8 cellular contexts compared by ENCODE assay signal in the genomic region with DNA sequence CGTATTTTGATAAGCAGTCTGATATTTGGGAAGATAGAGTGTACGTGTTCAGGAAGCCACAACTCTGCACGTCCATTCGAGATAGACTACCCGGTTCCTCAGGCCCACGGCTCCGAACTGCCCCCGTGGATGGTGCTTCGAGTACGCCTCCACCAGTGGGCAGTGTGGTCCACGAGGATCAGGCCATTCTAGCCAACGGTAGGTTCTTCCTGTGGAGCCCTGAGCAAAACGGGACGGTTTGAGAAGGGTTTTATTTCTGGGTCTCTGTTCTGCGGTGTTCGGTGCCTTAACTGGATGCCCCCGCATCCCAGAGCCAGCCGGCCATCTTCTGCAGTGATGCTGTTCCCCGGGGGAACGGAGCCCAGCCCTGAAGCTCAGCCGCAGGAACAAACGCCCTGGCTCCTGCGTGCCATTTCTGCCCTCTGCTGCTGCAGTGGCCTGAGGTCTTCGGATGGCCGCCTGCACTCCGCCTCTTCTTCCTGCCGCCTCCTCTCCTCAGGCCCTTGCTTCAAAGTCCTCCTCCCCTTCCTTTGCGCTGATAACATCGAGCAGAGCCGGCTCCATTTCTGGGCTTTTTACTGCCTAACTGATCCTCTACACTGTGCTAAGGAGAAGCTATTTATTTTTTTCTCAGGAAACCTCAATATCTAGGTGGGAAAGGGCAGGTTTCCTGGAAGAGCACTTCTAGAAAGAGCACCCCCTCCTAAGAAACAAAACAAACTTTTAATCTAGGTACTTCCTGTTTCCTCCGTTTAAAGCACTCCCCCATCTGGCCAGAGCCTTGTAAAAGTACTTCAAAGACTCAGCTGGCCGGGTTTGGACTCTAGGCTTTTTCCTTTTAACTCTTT. TPM values are rescaled to one million over a fixed set of nuclear protein-coding genes. Genes with fewer than 3 reads are reported as not detected.
DNase-seq lines count a peak whose midpoint lies in the region; ATAC-seq and TF ChIP-seq lines count a peak whose summit lies in the region.

No MANE protein-coding gene starts in this region.

- H3K27me3 Mint-ChIP-seq in activated CD4-positive, alpha-beta T cell treated with anti-CD3 and anti-CD28 coated beads, Interleukin-2, amount 10 ng/mL, durations not matched to agents 24 days and 14 days: peaks cover 5% of the 10 kb centered on the region
- H3K27me3 Mint-ChIP-seq in T-helper 17 cell: no peaks in the 10 kb centered on the region

- ATAC-seq in T-helper 17 cell (peak; percentile 33), GM18498 (IDR thresholded peaks at IDR 0.05; ENCODE audit: unreplicated experiment) (no peak)

- peak overlapping the region in 1 of 2 donors; percentile 11 for H3K4me3 ChIP-seq in foreskin fibroblast (ENCODE audit: low read depth in 1 of 2, low read length in 2 of 2)

- peaks cover 3% of the 10 kb centered on the region for H3K36me3 Mint-ChIP-seq in activated CD4-positive, alpha-beta T cell treated with anti-CD3 and anti-CD28 coated beads, Interleukin-2, amount 10 ng/mL, durations not matched to agents 24 days and 14 days (ENCODE audit: low read depth)
- no peaks in the 10 kb centered on the region for H3K36me3 Mint-ChIP-seq in T-helper 17 cell (ENCODE audit: low read depth)

- H3K4me3 Mint-ChIP-seq in activated CD4-positive, alpha-beta T cell treated with anti-CD3 and anti-CD28 coated beads, Interleukin-2, amount 10 ng/mL, durations not matched to agents 24 days and 14 days: peak overlapping the region; percentile 80
- peak overlapping the region; percentile 75 for H3K4me3 Mint-ChIP-seq in T-helper 17 cell

- peak overlapping the region; percentile 84 for H3K27ac Mint-ChIP-seq in activated CD4-positive, alpha-beta T cell treated with anti-CD3 and anti-CD28 coated beads, Interleukin-2, amount 10 ng/mL, durations not matched to agents 24 days and 14 days
- H3K27ac Mint-ChIP-seq in T-helper 17 cell: peak overlapping the region; percentile 61

- peaks cover 4% of the 10 kb centered on the region for H3K9me3 Mint-ChIP-seq in activated CD4-positive, alpha-beta T cell treated with anti-CD3 and anti-CD28 coated beads, Interleukin-2, amount 10 ng/mL, durations not matched to agents 24 days and 14 days

- TF ChIP-seq CTCF in foreskin fibroblast (IDR thresholded peaks at IDR 0.05; ENCODE audit: low read depth, low read length): peak; percentile 23

- DNase-seq in activated CD4-positive, alpha-beta T cell treated with anti-CD3 and anti-CD28 coated beads, Interleukin-2, amount 10 ng/mL, durations not matched to agents 24 days and 14 days: peak; percentile 68
- no peak for DNase-seq in activated CD4-positive, alpha-beta T cell treated with anti-CD3 and anti-CD28 coated beads for 4 hours
- no peak for DNase-seq in T-helper 17 cell
- peak; percentile 48 to 71 for DNase-seq in foreskin fibroblast
- peak; percentile 55 for DNase-seq in pons (ENCODE audit: low spot score)
- DNase-seq in NCI-H2196 (lab: John Stamatoyannopoulos, UW; ENCODE audit: unreplicated experiment): no peak
- no peak for DNase-seq in NCI-H2171 treated with DMSO at 0.1 percent for 48 hours (lab: John Stamatoyannopoulos, UW)

- intact Hi-C loops in activated CD4-positive, alpha-beta T cell treated with anti-CD3 and anti-CD28 coated beads, Interleukin-2, amount 10 ng/mL, durations not matched to agents 24 days and 14 days (cut with micrococcal nuclease): no loop called here

- peaks cover 4% of the 10 kb centered on the region for H3K9me3 ChIP-seq in T-helper 17 cell (ENCODE audit: control insufficient read depth, low read length, poor library complexity, severe bottlenecking)

- peaks cover 24% of the 10 kb centered on the region for H3K4me1 Mint-ChIP-seq in activated CD4-positive, alpha-beta T cell treated with anti-CD3 and anti-CD28 coated beads, Interleukin-2, amount 10 ng/mL, durations not matched to agents 24 days and 14 days
- peaks cover 14% of the 10 kb centered on the region for H3K4me1 Mint-ChIP-seq in T-helper 17 cell

RNA-seq across cellular contexts. Expression of a gene that starts 36.2 kb away (rescaled TPM):
- 3.1 and 3.3 TPM in 2 replicates for total RNA-seq in activated CD4-positive, alpha-beta T cell treated with anti-CD3 and anti-CD28 coated beads, Interleukin-2, amount 10 ng/mL, durations not matched to agents 24 days and 14 days
- 10 to 100 TPM; 10.8 to 11.7 TPM for total RNA-seq in T-helper 17 cell

Comparison
In these comparisons a context has a peak if more than half of its experiments do, and no peak if none do; other contexts are left out.
1. DNase-seq: peak in activated CD4-positive, alpha-beta T cell treated with anti-CD3 and anti-CD28 coated beads, Interleukin-2, amount 10 ng/mL, durations not matched to agents 24 days and 14 days (single experiment), foreskin fibroblast (2 of 2) and pons (single experiment); none in activated CD4-positive, alpha-beta T cell treated with anti-CD3 and anti-CD28 coated beads for 4 hours (0 of 2), T-helper 17 cell (0 of 3), NCI-H2196 (single experiment) and NCI-H2171 treated with DMSO at 0.1 percent for 48 hours (single experiment).